10 cellular contexts compared by ENCODE assay signal in genomic region chr18:51953521-51953920, GRCh38.
DNase-seq lines count a peak whose midpoint lies in the region; ATAC-seq, FAIRE-seq and TF ChIP-seq lines count a peak whose summit lies in the region.
"Had no signal": no experiment of that assay in that cellular context is flagged by ENCODE, and none has a peak within 500 bp of the region (broad histone marks: within the 10 kb centered on the region; RNA-seq: fewer than 3 reads in every experiment).

No MANE protein-coding gene starts in this region.

- 0% methylated on average over 3 of the region's 3 CpGs for WGBS in GM12878 (ENCODE audit: insufficient coverage, insufficient replicate concordance, low lambda C conversion rate, missing lambda C conversion rate)

- H3K4me1 Mint-ChIP-seq in effector memory CD8-positive, alpha-beta T cell (ENCODE audit: low read depth in 2 of 2): no peaks in the 10 kb centered on the region
- H3K4me1 Mint-ChIP-seq: naive B cell, T-cell had no signal

- no peak overlapping the region for H3K4me3 Mint-ChIP-seq in effector memory CD8-positive, alpha-beta T cell
- H3K4me3 Mint-ChIP-seq: naive B cell; stimulated activated naive CD8-positive, alpha-beta T cell treated with anti-CD3 and anti-CD28 coated beads, Interleukin-15, Interleukin-2, amounts not matched to agents 100 ng/mL and 50 ng/mL, for 24 hours; T-cell had no signal

- no peak for TF ChIP-seq CTCF in GM12878 (IDR thresholded peaks at IDR 0.05 in 2 of 3, conservative IDR thresholded peaks at IDR 0.05 in 1 of 3; ENCODE audit: control insufficient read depth in 2 of 3, extremely low read depth in 1 of 3, insufficient read depth in 1 of 3, low read depth in 3 of 3, low read length in 3 of 3)

- RAD21 ChIA-PET in GM12878 (lab: Charles Lee; ENCODE audit: unreplicated experiment): interaction anchor here (0.7 to 2.7 kb wide), 22 partner anchors 9 to 335 kb away, joined by 3 to 34 read pairs (median 5); no protein-coding TSS in a partner anchor

- H3K36me3 Mint-ChIP-seq in effector memory CD8-positive, alpha-beta T cell (ENCODE audit: insufficient read depth): no peaks in the 10 kb centered on the region
- H3K36me3 Mint-ChIP-seq: naive B cell, T-cell had no signal

- H4K20me1 ChIP-seq in GM12878 (ENCODE audit: control insufficient read depth, insufficient read depth): no peaks in the 10 kb centered on the region

- no peaks in the 10 kb centered on the region for H3K27me3 Mint-ChIP-seq in effector memory CD8-positive, alpha-beta T cell
- H3K27me3 Mint-ChIP-seq: naive B cell; stimulated activated naive CD8-positive, alpha-beta T cell treated with anti-CD3 and anti-CD28 coated beads, Interleukin-15, Interleukin-2, amounts not matched to agents 100 ng/mL and 50 ng/mL, for 24 hours; T-cell had no signal

- in situ Hi-C loops in GM12878 (cut with MboI) (no loop called here), HAP-1 (cut with MboI; ENCODE audit: low sequenced_read_pairs) (no loop called here)

- DNase-seq in GM12878 (ENCODE audit: low read depth, low spot score) (peak; percentile 83), DMS 273 (lab: John Stamatoyannopoulos, UW; ENCODE audit: unreplicated experiment) (no peak), HAP-1 (ENCODE audit: low spot score in 2 of 2) (no peak)
- DNase-seq in effector memory CD8-positive, alpha-beta T cell: no peak
- DNase-seq: naive B cell, T-cell had no signal

- SMC1A ChIA-PET in GM12878 (lab: Charles Lee; ENCODE audit: uncharacterized antibody, unreplicated experiment): interaction anchor here (0.9 to 5.4 kb wide), 20 partner anchors 9 to 336 kb away, joined by 3 to 39 read pairs (median 4); no protein-coding TSS in a partner anchor

- H3K27me3 ChIP-seq in GM12878 (replicated peaks in 1 of 2; ENCODE audit: control insufficient read depth in 2 of 2, insufficient read depth in 2 of 2, low read length in 1 of 2) (no peaks in the 10 kb centered on the region), HAP-1 (ENCODE audit: low read depth) (no peaks in the 10 kb centered on the region)

- peak overlapping the region; percentile 59 for H3K4me2 ChIP-seq in GM12878 (ENCODE audit: control insufficient read depth, insufficient read depth)

- H2AFZ ChIP-seq in GM12878 (ENCODE audit: control insufficient read depth, low read depth, low read length): peak overlapping the region; percentile 45

- H3K4me1 ChIP-seq in GM12878 (ENCODE audit: control insufficient read depth, insufficient read depth, low read length): peaks cover 22% of the 10 kb centered on the region
- H3K4me1 ChIP-seq in HAP-1: no peaks in the 10 kb centered on the region

- H3K27ac ChIP-seq in GM12878 (ENCODE audit: control insufficient read depth, insufficient read depth): peak overlapping the region; percentile 76

- H3K36me3 ChIP-seq in GM12878 (ENCODE audit: control insufficient read depth in 2 of 2, insufficient read depth in 2 of 2, low read length in 1 of 2): no peaks in the 10 kb centered on the region
- H3K36me3 ChIP-seq in HAP-1 (replicated peaks): no peaks in the 10 kb centered on the region

- peak; percentile 92 to 94 for TF ChIP-seq EP300 in GM12878 (IDR thresholded peaks at IDR 0.05; ENCODE audit: borderline replicate concordance in 1 of 2, control insufficient read depth in 1 of 2, low read depth in 2 of 2, low read length in 2 of 2)

- BruUV-seq in GM12878 (replicated peaks; lab: Mats Ljungman, UMichigan): no TSS peak

- H3K9me3 ChIP-seq in GM12878 (replicated peaks; ENCODE audit: control insufficient read depth, insufficient read depth, low read length): no peaks in the 10 kb centered on the region
- H3K9me3 ChIP-seq in HAP-1: no peaks in the 10 kb centered on the region

- CTCF ChIA-PET in GM12878 (lab: Yijun Ruan, JAX): interaction anchor here (0.8 to 1.3 kb wide), 5 partner anchors 10 to 285 kb away, joined by 3 to 4 read pairs (median 3); no protein-coding TSS in a partner anchor

- peaks cover 11 to 15% of the 10 kb centered on the region in 2 donors for H3K9me3 Mint-ChIP-seq in effector memory CD8-positive, alpha-beta T cell

- POLR2A ChIA-PET in GM12878 (lab: Charles Lee): interaction anchor here (1.2 to 1.8 kb wide), 3 partner anchors 12 to 225 kb away, joined by 3 to 4 read pairs (median 3); no protein-coding TSS in a partner anchor

- intact Hi-C loops in GM12878 (cut with micrococcal nuclease; ENCODE audit: unreplicated experiment): loop anchor here (1.0 to 5.0 kb wide), 4 partner anchors 47 to 334 kb away; no protein-coding TSS in a partner anchor

- H3K9ac ChIP-seq in GM12878 (ENCODE audit: control insufficient read depth, insufficient read depth, low read length): peak overlapping the region; percentile 40; the same call in 1 of the 2 replicates

- H3K27ac Mint-ChIP-seq in effector memory CD8-positive, alpha-beta T cell: no peak overlapping the region
- H3K27ac Mint-ChIP-seq: naive B cell; stimulated activated naive CD8-positive, alpha-beta T cell treated with anti-CD3 and anti-CD28 coated beads, Interleukin-15, Interleukin-2, amounts not matched to agents 100 ng/mL and 50 ng/mL, for 24 hours; T-cell had no signal

- H3K79me2 ChIP-seq in GM12878 (ENCODE audit: control insufficient read depth, insufficient read depth, low read length): no peaks in the 10 kb centered on the region

- ATAC-seq in GM18870 (IDR thresholded peaks at IDR 0.05; ENCODE audit: unreplicated experiment) (peak; percentile 93), GM21526 (IDR thresholded peaks at IDR 0.05; ENCODE audit: low FRiP score, unreplicated experiment) (peak; percentile 79), HG03097 (IDR thresholded peaks at IDR 0.05; ENCODE audit: low FRiP score, unreplicated experiment) (peak; percentile 80), GM12878 (peak; percentile 91)
- ATAC-seq in effector memory CD8-positive, alpha-beta T cell (replicated peaks): no peak
- ATAC-seq: T-cell had no signal

- H3K4me3 ChIP-seq in GM12878: no peak overlapping the region
- no peak overlapping the region for H3K4me3 ChIP-seq in HAP-1

- peak; percentile 88 for FAIRE-seq in GM12878 (lab: Jason Lieb, UNC)

- no peak; the same call in 1 of the 2 replicates for TF ChIP-seq RAD21 in GM12878 (IDR thresholded peaks at IDR 0.05; ENCODE audit: insufficient read depth, low read depth, low read length)

- TF ChIP-seq POLR2A in GM12878 (IDR thresholded peaks at IDR 0.05; ENCODE audit: low read depth, low read length): no peak; the same call in 1 of the 2 replicates

TF ChIP-seq in GM12878, 131 proteins besides CTCF, POLR2A, EP300 and RAD21 (continues in another document):
- TF ChIP-seq NFYA (IDR thresholded peaks at IDR 0.05; ENCODE audit: borderline replicate concordance, low read depth, low read length) (no peak), IRF5 (IDR thresholded peaks at IDR 0.05; ENCODE audit: borderline replicate concordance) (no peak), NKRF (conservative IDR thresholded peaks at IDR 0.05) (no peak), SUZ12 (IDR thresholded peaks at IDR 0.05; ENCODE audit: unreplicated experiment) (no peak), CHD1 (IDR thresholded peaks at IDR 0.05; ENCODE audit: low read depth, low read length) (no peak), SREBF2 (IDR thresholded peaks at IDR 0.05; ENCODE audit: low read length) (no peak), IRF3 (IDR thresholded peaks at IDR 0.05) (no peak), SREBF1 (IDR thresholded peaks at IDR 0.05; ENCODE audit: low read length) (no peak), NFXL1 (IDR thresholded peaks at IDR 0.05; ENCODE audit: borderline replicate concordance) (no peak)
